In the genomic region with DNA sequence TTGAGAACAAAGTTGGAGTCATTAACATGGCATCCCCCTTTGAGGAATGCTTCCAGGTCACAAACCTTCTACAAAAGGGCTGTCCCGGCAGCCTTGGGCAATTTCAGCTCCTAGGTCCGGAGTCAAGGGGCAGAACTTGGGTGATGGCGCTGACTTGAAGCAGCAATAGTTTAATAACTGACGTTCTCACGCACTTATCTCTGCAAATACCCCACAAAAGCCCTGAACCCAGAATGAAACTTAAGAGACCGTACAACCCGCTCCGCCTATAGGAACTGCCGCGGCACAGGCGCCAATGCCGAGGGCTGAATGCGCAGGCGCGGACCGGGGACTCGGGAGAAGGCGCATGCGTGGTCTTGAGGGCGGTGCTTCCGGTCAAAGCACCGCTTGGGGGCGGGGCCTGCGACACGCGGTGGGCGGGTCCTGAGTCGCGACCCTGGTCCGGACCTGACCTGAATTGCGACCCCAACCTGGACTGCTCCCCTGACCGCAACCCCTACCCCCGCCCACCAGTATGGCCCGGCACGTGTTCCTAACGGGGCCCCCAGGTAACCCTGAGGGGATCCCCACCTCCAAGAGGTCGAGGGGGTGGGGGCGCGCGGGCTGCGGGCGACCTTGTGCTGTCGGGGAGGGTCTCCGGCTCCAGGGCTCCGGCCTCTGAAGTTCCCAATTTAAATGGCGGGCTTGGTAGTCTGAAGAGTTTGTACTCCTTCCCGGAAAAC, we compare ENCODE assay signal across 8 cellular contexts. TPM values are rescaled to one million over a fixed set of nuclear protein-coding genes. Genes with fewer than 3 reads are reported as not detected.
A peak's percentile ranks its signal among the peaks of the same experiment; 100 is the strongest.
DNase-seq lines count a peak whose midpoint lies in the region; TF ChIP-seq lines count a peak whose summit lies in the region.

A gene with protein sequence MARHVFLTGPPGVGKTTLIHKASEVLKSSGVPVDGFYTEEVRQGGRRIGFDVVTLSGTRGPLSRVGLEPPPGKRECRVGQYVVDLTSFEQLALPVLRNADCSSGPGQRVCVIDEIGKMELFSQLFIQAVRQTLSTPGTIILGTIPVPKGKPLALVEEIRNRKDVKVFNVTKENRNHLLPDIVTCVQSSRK (plus strand): TSS at position 415 of the 722 bp plus-strand sequence. CDS start 100 bp downstream, at position 515.

- peak within 1 kb of the TSS; percentile 67 for H3K9ac ChIP-seq in SK-N-SH

- no peak for TF ChIP-seq EP300 in SK-N-SH (IDR thresholded peaks at IDR 0.05; ENCODE audit: borderline replicate concordance in 1 of 2, low read depth in 1 of 2, low read length in 1 of 2)

- no peaks in the 10 kb centered on the region for H3K9me3 ChIP-seq in SK-N-SH

- no peaks in the 10 kb centered on the region for H4K20me1 ChIP-seq in SK-N-SH (ENCODE audit: insufficient read depth)

- TF ChIP-seq CTCF in HFF-Myc (IDR thresholded peaks at IDR 0.05; ENCODE audit: low read depth, low read length, missing control alignments) = no peak
- no peak for TF ChIP-seq CTCF in SK-N-SH (IDR thresholded peaks at IDR 0.05)

- no peak for TF ChIP-seq RAD21 in SK-N-SH (IDR thresholded peaks at IDR 0.05; ENCODE audit: low read length)

- H3K27me3 ChIP-seq in SK-N-SH (ENCODE audit: insufficient read depth) = no peaks in the 10 kb centered on the region

- POLR2A ChIA-PET in SK-N-SH (lab: Yijun Ruan, JAX) = no interaction called here

- H2AFZ ChIP-seq in SK-N-SH (ENCODE audit: low read depth) = peak within 1 kb of the TSS; percentile 95

- H3F3A ChIP-seq in SK-N-SH (replicated peaks; ENCODE audit: insufficient read depth) = no peaks in the 10 kb centered on the region

- DNase-seq in GM04503 (ENCODE audit: low read depth) (peak; percentile 49), HFF-Myc (ENCODE audit: extremely low read depth, low read depth) (peak; percentile 77), NAMALWA (ENCODE audit: low spot score) (peak; percentile 95), SK-N-SH (peak; percentile 98), globus pallidus (ENCODE audit: low spot score) (peak; percentile 92), occipital lobe (lab: John Stamatoyannopoulos, UW) (peak; percentile 87)
- peak; percentile 94 for DNase-seq in activated naive CD4-positive, alpha-beta T cell treated with anti-CD3 and anti-CD28 coated beads, Interleukin-2, amount 50 U/mL, for 16 hours

- CTCF ChIA-PET in SK-N-SH (lab: Yijun Ruan, JAX) = no interaction called here

- H3K4me3 ChIP-seq in HFF-Myc (replicated peaks; ENCODE audit: low read depth, low read length) = peak within 1 kb of the TSS; percentile 80
- peak within 1 kb of the TSS; percentile 81 to 87 for H3K4me3 ChIP-seq in SK-N-SH (ENCODE audit: low read depth in 2 of 2, low read length in 1 of 2)

- H3K4me1 ChIP-seq in SK-N-SH (ENCODE audit: control insufficient read depth in 1 of 2, insufficient read depth in 2 of 2, low read depth in 1 of 2, low read length in 1 of 2) = peaks cover 0 to 20% of the 10 kb centered on the region in 2 experiments; a peak in 3 of 4 replicates

- peak within 1 kb of the TSS; percentile 83 for H3K4me2 ChIP-seq in SK-N-SH

- peaks cover 0 to 2% of the 10 kb centered on the region in 2 experiments for H3K36me3 ChIP-seq in SK-N-SH (replicated peaks in 1 of 2; ENCODE audit: control insufficient read depth in 1 of 2, insufficient read depth in 2 of 2, low read length in 1 of 2)

- H3K79me2 ChIP-seq in SK-N-SH (ENCODE audit: insufficient read depth) = 0 out of 2 replicates have a peak, but pooled peaks cover 4% of the 10 kb centered on the region

- H3K27ac ChIP-seq in SK-N-SH (ENCODE audit: low read depth in 2 of 2, low read length in 1 of 2) (peak within 1 kb of the TSS; percentile 70 to 96), temporal lobe (ENCODE audit: low read depth, low read length) (peak within 1 kb of the TSS; percentile 46)

- H3K9me2 ChIP-seq in SK-N-SH = no peaks in the 10 kb centered on the region

- WGBS in SK-N-SH (ENCODE audit: low lambda C conversion rate) = 3% methylated on average over 21 of the region's 47 CpGs

TF ChIP-seq in SK-N-SH, 30 proteins besides CTCF, POLR2A, EP300 and RAD21:
- TF ChIP-seq FOSL2 (IDR thresholded peaks at IDR 0.05; ENCODE audit: borderline replicate concordance, low read depth) = 0 out of 2 replicates have a peak, but pooled peaks have one; percentile 13
- TF ChIP-seq TAF1 (IDR thresholded peaks at IDR 0.05; ENCODE audit: borderline replicate concordance, low read depth, low read length) = peak; percentile 79
- TF ChIP-seq POLR2AphosphoS5 (IDR thresholded peaks at IDR 0.05; ENCODE audit: low read depth, low read length) = peak; percentile 97
- TF ChIP-seq, protein P1, sequence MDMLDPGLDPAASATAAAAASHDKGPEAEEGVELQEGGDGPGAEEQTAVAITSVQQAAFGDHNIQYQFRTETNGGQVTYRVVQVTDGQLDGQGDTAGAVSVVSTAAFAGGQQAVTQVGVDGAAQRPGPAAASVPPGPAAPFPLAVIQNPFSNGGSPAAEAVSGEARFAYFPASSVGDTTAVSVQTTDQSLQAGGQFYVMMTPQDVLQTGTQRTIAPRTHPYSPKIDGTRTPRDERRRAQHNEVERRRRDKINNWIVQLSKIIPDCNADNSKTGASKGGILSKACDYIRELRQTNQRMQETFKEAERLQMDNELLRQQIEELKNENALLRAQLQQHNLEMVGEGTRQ (IDR thresholded peaks at IDR 0.05; ENCODE audit: borderline replicate concordance, low read depth, low read length) = no peak
- TF ChIP-seq CHD2 (IDR thresholded peaks at IDR 0.05; ENCODE audit: low read length, partially characterized antibody) = peak; percentile 7
- TF ChIP-seq GABPA (IDR thresholded peaks at IDR 0.05; ENCODE audit: low read depth) = peak; percentile 74
- peak; percentile 68 for TF ChIP-seq NRF1 (IDR thresholded peaks at IDR 0.05; ENCODE audit: low read depth, low read length)
- no peak for TF ChIP-seq RFX5 (IDR thresholded peaks at IDR 0.05; ENCODE audit: low read length)
- peak; percentile 87 for TF ChIP-seq YY1 (IDR thresholded peaks at IDR 0.05; ENCODE audit: low read depth)

RNA-seq across cellular contexts. Expression of the gene that starts here (rescaled TPM):
- polyA plus RNA-seq in SK-N-SH (2012; rRNA removed) = 20.8 and 20.9 TPM in 2 replicates
- polyA plus RNA-seq in SK-N-SH (2012; cell fraction: cytosol; rRNA removed) = 23.5 and 25.1 TPM in 2 replicates
- polyA plus RNA-seq in SK-N-SH (2012; cell fraction: nucleus; rRNA removed) = 15.5 and 17.7 TPM in 2 replicates
- total RNA-seq in occipital lobe (16.4 TPM), temporal lobe (9.3 TPM)

Comparison
In these comparisons a context has a peak if more than half of its experiments do, and no peak if none do; other contexts are left out.
1. Peak in every context shown above with its lines: DNase-seq, H3K4me3 ChIP-seq and H3K27ac ChIP-seq.